1 cellular context compared by ENCODE assay signal in the genomic region with DNA sequence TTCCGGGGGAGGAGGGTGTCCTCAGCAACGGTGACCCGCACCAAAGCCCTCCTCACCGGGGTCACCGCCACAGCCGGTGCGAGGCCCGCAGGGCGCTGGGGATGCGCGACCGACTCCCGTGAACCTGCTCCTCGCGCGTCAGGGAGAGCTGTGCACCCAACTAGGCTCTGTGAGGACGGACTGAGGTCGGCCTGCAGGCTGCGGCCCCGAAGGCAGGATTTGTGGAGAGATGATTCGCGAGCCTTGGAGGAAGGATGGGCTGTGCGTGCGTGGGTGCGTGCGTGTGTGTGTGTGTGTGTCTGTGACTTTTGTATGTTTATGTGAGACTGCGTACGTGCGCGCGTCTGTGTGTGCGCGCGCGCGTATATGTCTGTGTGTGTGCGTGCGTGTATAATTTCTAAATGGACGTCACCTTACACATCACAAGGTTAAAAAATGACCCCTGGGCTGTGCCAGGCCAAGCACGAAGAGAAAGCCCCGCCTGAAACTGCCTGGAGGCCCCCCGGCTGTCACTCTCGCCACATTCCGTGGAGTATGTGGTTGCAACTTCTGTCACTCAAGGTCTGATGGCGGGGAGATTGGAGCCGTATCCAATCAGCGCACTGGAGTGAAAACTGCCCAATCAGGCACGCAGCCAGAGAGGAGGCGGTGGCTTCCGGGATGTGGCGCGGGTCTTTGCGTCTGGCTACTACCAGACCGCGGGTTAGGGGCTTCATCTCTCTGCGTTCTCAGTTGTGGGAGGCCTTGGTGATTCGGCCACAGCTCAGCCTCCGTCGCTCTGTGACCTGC.
TF ChIP-seq lines count a peak whose summit lies in the region.

A gene (plus strand): TSS at position 672 of the 789 bp plus-strand sequence. CDS start 170 bp downstream, outside the sequence.

TF ChIP-seq in H1, 55 proteins besides CTCF, POLR2A, EP300 and RAD21:
- peak in 1 of 2 experiments; percentile 16; a peak in 2 of 4 replicates for TF ChIP-seq HDAC2 (IDR thresholded peaks at IDR 0.05; ENCODE audit: borderline replicate concordance in 1 of 2, low read depth in 2 of 2, low read length in 2 of 2)
- TF ChIP-seq SP4 (IDR thresholded peaks at IDR 0.05; ENCODE audit: low read length): peak; percentile 95
- peak; percentile 52; the same call in 1 of the 2 replicates for TF ChIP-seq GTF2F1 (IDR thresholded peaks at IDR 0.05; ENCODE audit: borderline replicate concordance, low read depth, low read length)
- peak; percentile 92 for TF ChIP-seq TAF1 (IDR thresholded peaks at IDR 0.05; ENCODE audit: low read depth, low read length)
- peak; percentile 66; the same call in 1 of the 2 replicates for TF ChIP-seq GABPA (IDR thresholded peaks at IDR 0.05; ENCODE audit: borderline replicate concordance, insufficient read depth, low read length)
- no peak for TF ChIP-seq RNF2 (IDR thresholded peaks at IDR 0.05; ENCODE audit: borderline replicate concordance, low read depth, low read length, missing control alignments, poor library complexity, severe bottlenecking)
- TF ChIP-seq TBP (IDR thresholded peaks at IDR 0.05; ENCODE audit: low read depth, low read length): peak; percentile 90
- TF ChIP-seq CHD2 (IDR thresholded peaks at IDR 0.05; ENCODE audit: low read length): peak; percentile 94
- TF ChIP-seq SAP30 (IDR thresholded peaks at IDR 0.05; ENCODE audit: insufficient read depth, insufficient replicate concordance, low read length): peak; percentile 44
- no peak for TF ChIP-seq SIRT6 (IDR thresholded peaks at IDR 0.05; ENCODE audit: low read length)
- peak; percentile 85 for TF ChIP-seq TEAD4 (IDR thresholded peaks at IDR 0.05; ENCODE audit: low read depth, low read length)
- peak; percentile 98 for TF ChIP-seq SP1 (IDR thresholded peaks at IDR 0.05; ENCODE audit: low read depth, low read length)
- no peak for TF ChIP-seq RBBP5 (IDR thresholded peaks at IDR 0.05; ENCODE audit: borderline replicate concordance, low read depth, low read length)
- TF ChIP-seq SP2 (IDR thresholded peaks at IDR 0.05; ENCODE audit: low read length): peak; percentile 87
- no peak for TF ChIP-seq BRCA1 (IDR thresholded peaks at IDR 0.05; ENCODE audit: low read depth, low read length)
- peak; percentile 60; the same call in 1 of the 2 replicates for TF ChIP-seq PHF8 (conservative IDR thresholded peaks at IDR 0.05; ENCODE audit: low read depth, low read length)
- TF ChIP-seq, protein P1, sequence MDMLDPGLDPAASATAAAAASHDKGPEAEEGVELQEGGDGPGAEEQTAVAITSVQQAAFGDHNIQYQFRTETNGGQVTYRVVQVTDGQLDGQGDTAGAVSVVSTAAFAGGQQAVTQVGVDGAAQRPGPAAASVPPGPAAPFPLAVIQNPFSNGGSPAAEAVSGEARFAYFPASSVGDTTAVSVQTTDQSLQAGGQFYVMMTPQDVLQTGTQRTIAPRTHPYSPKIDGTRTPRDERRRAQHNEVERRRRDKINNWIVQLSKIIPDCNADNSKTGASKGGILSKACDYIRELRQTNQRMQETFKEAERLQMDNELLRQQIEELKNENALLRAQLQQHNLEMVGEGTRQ (IDR thresholded peaks at IDR 0.05; ENCODE audit: low read length): no peak
- TF ChIP-seq, protein P2, sequence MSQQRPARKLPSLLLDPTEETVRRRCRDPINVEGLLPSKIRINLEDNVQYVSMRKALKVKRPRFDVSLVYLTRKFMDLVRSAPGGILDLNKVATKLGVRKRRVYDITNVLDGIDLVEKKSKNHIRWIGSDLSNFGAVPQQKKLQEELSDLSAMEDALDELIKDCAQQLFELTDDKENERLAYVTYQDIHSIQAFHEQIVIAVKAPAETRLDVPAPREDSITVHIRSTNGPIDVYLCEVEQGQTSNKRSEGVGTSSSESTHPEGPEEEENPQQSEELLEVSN (IDR thresholded peaks at IDR 0.05): peak; percentile 14; the same call in 1 of the 2 replicates
- no peak for TF ChIP-seq JUND (IDR thresholded peaks at IDR 0.05; ENCODE audit: low read length)
- peak; percentile 56; the same call in 1 of the 2 replicates for TF ChIP-seq CREB1 (IDR thresholded peaks at IDR 0.05)
- no peak for TF ChIP-seq CBX5 (IDR thresholded peaks at IDR 0.05; ENCODE audit: low read depth, low read length)
- TF ChIP-seq TAF7 (optimal IDR thresholded peaks at IDR 0.05; ENCODE audit: borderline replicate concordance, low read depth, low read length): peak; percentile 81
- TF ChIP-seq, protein P3, sequence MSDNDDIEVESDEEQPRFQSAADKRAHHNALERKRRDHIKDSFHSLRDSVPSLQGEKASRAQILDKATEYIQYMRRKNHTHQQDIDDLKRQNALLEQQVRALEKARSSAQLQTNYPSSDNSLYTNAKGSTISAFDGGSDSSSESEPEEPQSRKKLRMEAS (IDR thresholded peaks at IDR 0.05): peak; percentile 27
- TF ChIP-seq POLR2AphosphoS5 (IDR thresholded peaks at IDR 0.05; ENCODE audit: low read depth, low read length): peak; percentile 63; the same call in 1 of the 2 replicates
- peak; percentile 71; the same call in 1 of the 2 replicates for TF ChIP-seq KDM1A (IDR thresholded peaks at IDR 0.05; ENCODE audit: borderline replicate concordance, low read length)
- TF ChIP-seq YY1 (IDR thresholded peaks at IDR 0.05; ENCODE audit: low read depth, low read length): no peak
- no peak; the same call in 1 of the 2 replicates for TF ChIP-seq MAFK (IDR thresholded peaks at IDR 0.05; ENCODE audit: low read depth, low read length)
- TF ChIP-seq ZNF274 (IDR thresholded peaks at IDR 0.05; ENCODE audit: borderline replicate concordance, extremely low read depth, low read length): no peak
- peak; percentile 53 to 77; a peak in 2 of 4 replicates for TF ChIP-seq SIN3A (conservative IDR thresholded peaks at IDR 0.05 in 1 of 2, IDR thresholded peaks at IDR 0.05 in 1 of 2; ENCODE audit: low read depth in 1 of 2, low read length in 2 of 2)
- TF ChIP-seq KDM4A (IDR thresholded peaks at IDR 0.05; ENCODE audit: low read depth, low read length, severe bottlenecking): no peak
- no peak for TF ChIP-seq SRF (IDR thresholded peaks at IDR 0.05; ENCODE audit: low read depth, low read length)
